In the genomic region with DNA sequence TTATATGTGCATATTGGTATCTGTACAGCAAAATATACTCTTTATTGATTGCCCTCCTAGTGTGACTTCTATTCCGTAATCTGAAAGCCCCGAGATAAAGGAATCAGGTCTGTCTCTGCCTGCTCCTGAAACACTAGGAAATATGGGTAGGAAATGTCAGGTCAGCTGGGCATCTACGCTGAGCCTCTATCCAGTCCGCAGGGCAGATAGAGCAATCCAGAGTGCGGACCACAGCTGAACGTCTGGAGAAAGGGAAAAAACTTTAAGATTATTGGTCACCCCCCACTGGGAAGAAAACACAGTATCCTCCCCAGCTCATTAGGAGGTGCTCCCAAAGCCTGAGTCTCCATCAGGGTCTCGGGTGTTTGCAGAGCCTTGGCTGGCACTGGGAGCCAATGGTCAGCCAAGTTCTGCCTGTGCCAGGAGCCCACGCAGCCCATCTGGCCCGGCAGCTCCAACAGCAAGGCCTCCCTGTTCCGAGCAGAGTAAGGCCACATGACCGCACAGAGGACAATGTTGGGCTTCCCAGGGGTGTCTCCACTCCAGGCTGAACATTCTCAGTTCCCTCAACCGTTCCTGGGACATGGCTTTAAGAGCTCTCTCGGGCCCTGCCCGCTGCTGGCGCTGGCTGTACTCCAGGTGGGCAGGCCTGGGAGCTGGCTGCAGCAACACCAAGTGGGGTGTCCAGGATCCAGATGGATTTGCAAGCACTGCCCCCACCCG, we compare ENCODE assay signal across 10 cellular contexts. TPM values are rescaled to one million over a fixed set of nuclear protein-coding genes. Genes with fewer than 3 reads are reported as not detected.
A peak's percentile ranks its signal among the peaks of the same experiment; 100 is the strongest.
DNase-seq lines count a peak whose midpoint lies in the region; ATAC-seq and TF ChIP-seq lines count a peak whose summit lies in the region.
"Had no signal": no experiment of that assay in that cellular context is flagged by ENCODE, and none has a peak within 500 bp of the region (broad histone marks: within the 10 kb centered on the region; RNA-seq: fewer than 3 reads in every experiment).

No MANE protein-coding gene starts in this region.

- POLR2A ChIA-PET in Caco-2 (lab: Charles Lee) = no interaction called here

- H2BK120ac ChIP-seq in trophoblast cell (ENCODE audit: insufficient read depth, low read length, poor library complexity) = no peak overlapping the region

- ATAC-seq in right cardiac atrium = peak; percentile 68 to 83

- H3K27ac ChIP-seq in right cardiac atrium (ENCODE audit: low read length) (peak overlapping the region; percentile 75), trophoblast cell (ENCODE audit: low read depth, low read length) (no peak overlapping the region)

- H3K79me1 ChIP-seq in trophoblast cell (ENCODE audit: low read length) = peaks cover 8% of the 10 kb centered on the region

- H3K14ac ChIP-seq in trophoblast cell (ENCODE audit: low read length) = no peak overlapping the region

- peaks cover 45% of the 10 kb centered on the region for H3K36me3 Mint-ChIP-seq in Caco-2 (ENCODE audit: insufficient read depth, unreplicated experiment)

- DNase-seq in Caco-2 (no peak), astrocyte of the hippocampus (ENCODE audit: low read depth, low spot score) (peak; percentile 70), right cardiac atrium (peak; percentile 53 to 88 (median 85)), trophoblast cell (no peak), NCI-H524 treated with DMSO at 0.1 percent for 48 hours (lab: John Stamatoyannopoulos, UW) (no peak), SW 1271 (lab: John Stamatoyannopoulos, UW) (no peak), AML-193 (lab: John Stamatoyannopoulos, UW) (no peak), 8988T (no peak)
- DNase-seq: GF-D8; stimulated activated CD4-positive, alpha-beta T cell treated with anti-CD3 and anti-CD28 coated beads, Interleukin-12 subunit alpha, Interleukin-12 subunit beta, amount 100 ng/mL, for 4 hours had no signal

- no peak overlapping the region for H3K9ac ChIP-seq in trophoblast cell (ENCODE audit: low read length)

- no peak for TF ChIP-seq CTCF in Caco-2 (IDR thresholded peaks at IDR 0.05; ENCODE audit: insufficient read depth in 1 of 2, low read depth in 1 of 2, low read length in 1 of 2, severe bottlenecking in 1 of 2, unreplicated experiment in 1 of 2)

- peak overlapping the region; percentile 87 for H3K4ac ChIP-seq in trophoblast cell (ENCODE audit: low read depth, low read length)

- 42% methylated on average over 16 of the region's 16 CpGs for WGBS in right cardiac atrium
- no CpG with 5 or more reads among the region's 16 CpGs for WGBS in trophoblast cell (ENCODE audit: extremely low coverage, insufficient coverage, insufficient read length)

- H3K4me1 ChIP-seq in Caco-2 (peaks cover 36% of the 10 kb centered on the region), right cardiac atrium (ENCODE audit: control insufficient read depth, insufficient read depth, low read length) (peaks cover 32% of the 10 kb centered on the region), trophoblast cell (ENCODE audit: control insufficient read depth in 1 of 2, insufficient read depth in 2 of 2, low read length in 2 of 2) (peaks cover 22 to 39% of the 10 kb centered on the region in 2 experiments)

- peak overlapping the region; percentile 39 for H3K27ac Mint-ChIP-seq in Caco-2 (ENCODE audit: unreplicated experiment)

- no peaks in the 10 kb centered on the region for H3K9me3 Mint-ChIP-seq in Caco-2 (ENCODE audit: unreplicated experiment)

- H4K91ac ChIP-seq in trophoblast cell (ENCODE audit: low read depth, low read length) = no peak overlapping the region

- no peak overlapping the region for H4K8ac ChIP-seq in trophoblast cell (ENCODE audit: low read depth, low read length)

- no peak overlapping the region for H2BK12ac ChIP-seq in trophoblast cell (ENCODE audit: low read length)

- H3K23ac ChIP-seq in trophoblast cell (ENCODE audit: low read length) = peak overlapping the region; percentile 1

- no peak overlapping the region for H4K12ac ChIP-seq in trophoblast cell (ENCODE audit: low read depth, low read length)

- H3K4me3 Mint-ChIP-seq in Caco-2 (ENCODE audit: unreplicated experiment) = no peak overlapping the region

- H3K18ac ChIP-seq in trophoblast cell (ENCODE audit: low read length) = peak overlapping the region; percentile 49

- no peak overlapping the region for H2BK5ac ChIP-seq in trophoblast cell (ENCODE audit: low read depth, low read length, poor library complexity)

- intact Hi-C loops in Caco-2 (cut with micrococcal nuclease; ENCODE audit: unreplicated experiment) (no loop called here), right cardiac atrium (cut with DNase I) (loop anchor here in 2 of 4 donors (10.0 kb wide), 2 partner anchors 68 to 88 kb away; no protein-coding TSS in a partner anchor)

- H3K27me3 Mint-ChIP-seq in Caco-2 (ENCODE audit: insufficient read depth, unreplicated experiment) = no peaks in the 10 kb centered on the region

- peak overlapping the region; percentile 76 for H3K4me2 ChIP-seq in trophoblast cell (ENCODE audit: low read length)

- H3K4me1 Mint-ChIP-seq in Caco-2 (ENCODE audit: low read depth, unreplicated experiment) = peaks cover 54% of the 10 kb centered on the region

- BruUV-seq in Caco-2 (replicated peaks; lab: Mats Ljungman, UMichigan) = no TSS peak

- no peak overlapping the region for H3K4me3 ChIP-seq in Caco-2 (ENCODE audit: low read depth, low read length)
- no peak overlapping the region for H3K4me3 ChIP-seq in right cardiac atrium (ENCODE audit: low read length)
- no peak overlapping the region for H3K4me3 ChIP-seq in trophoblast cell (ENCODE audit: low read depth, low read length)

- no peaks in the 10 kb centered on the region for H3K9me3 ChIP-seq in Caco-2
- H3K9me3 ChIP-seq in right cardiac atrium (ENCODE audit: control insufficient read depth, low read length) = no peaks in the 10 kb centered on the region
- peaks cover 2% of the 10 kb centered on the region for H3K9me3 ChIP-seq in trophoblast cell (ENCODE audit: insufficient read depth, low read depth, low read length)

- H3K36me3 ChIP-seq in Caco-2 (ENCODE audit: control insufficient read depth, insufficient read depth, low read length) (no peaks in the 10 kb centered on the region; the same call in 1 of the 2 replicates), trophoblast cell (ENCODE audit: control insufficient read depth in 1 of 2, insufficient read depth in 2 of 2, low read length in 2 of 2) (peaks cover 16 to 17% of the 10 kb centered on the region in 2 experiments)

- CTCF ChIA-PET in Caco-2 (lab: Charles Lee) = no interaction called here

- no peak overlapping the region for H2AFZ ChIP-seq in trophoblast cell (ENCODE audit: insufficient read depth, low read length, poor library complexity)

- H3K27me3 ChIP-seq in Caco-2 (replicated peaks; ENCODE audit: control insufficient read depth, insufficient read depth, low read length) (no peaks in the 10 kb centered on the region), right cardiac atrium (ENCODE audit: control insufficient read depth, insufficient read depth) (no peaks in the 10 kb centered on the region), trophoblast cell (ENCODE audit: insufficient read depth, low read length) (no peaks in the 10 kb centered on the region)

- H2AK5ac ChIP-seq in trophoblast cell (ENCODE audit: low read length) = no peak overlapping the region

- H3K79me2 ChIP-seq in trophoblast cell (ENCODE audit: control insufficient read depth, insufficient read depth, low read length, poor library complexity) = peaks cover 35% of the 10 kb centered on the region

RNA-seq across cellular contexts. Expression of gene CTBP2, which starts 7.6 kb away (rescaled TPM):
- total RNA-seq in Caco-2 (2022) (97.2 and 99.6 TPM in 2 replicates), right cardiac atrium (10 to 100 TPM; 36.6 to 38.7 (median 38.0) TPM)
- polyA plus RNA-seq in right cardiac atrium = 16.6 TPM
- 57.7 and 58.8 TPM in 2 replicates for polyA plus RNA-seq in trophoblast cell (2013)

Comparison
In these comparisons a context has a peak if more than half of its experiments do, and no peak if none do; other contexts are left out.
1. DNase-seq: peak in astrocyte of the hippocampus (single experiment) and right cardiac atrium (3 of 3); none in Caco-2 (0 of 2), trophoblast cell (0 of 2), NCI-H524 treated with DMSO at 0.1 percent for 48 hours (single experiment), SW 1271 (0 of 2), AML-193 (0 of 2) and 8988T (single experiment).